21 cellular contexts compared by ENCODE assay signal in genomic region chr10:88095778-88096452, GRCh38.
A peak's percentile ranks its signal among the peaks of the same experiment; 100 is the strongest.
DNase-seq lines count a peak whose midpoint lies in the region; ATAC-seq and TF ChIP-seq lines count a peak whose summit lies in the region.
"Had no signal": no experiment of that assay in that cellular context is flagged by ENCODE, and none has a peak within 500 bp of the region (broad histone marks: within the 10 kb centered on the region; RNA-seq: fewer than 3 reads in every experiment).

No MANE protein-coding gene starts in this region.

- dilution Hi-C loops in IMR-90 (cut with HindIII; ENCODE audit: low sequenced_read_pairs, unreplicated experiment) = no loop called here

- no peak overlapping the region for H2AFZ ChIP-seq in IMR-90 (replicated peaks; ENCODE audit: low read length, poor library complexity)
- no peak overlapping the region for H2AFZ ChIP-seq in smooth muscle cell (ENCODE audit: low read depth)
- H2AFZ ChIP-seq: GM23248 had no signal

- TF ChIP-seq CTCF in IMR-90 (conservative IDR thresholded peaks at IDR 0.05; ENCODE audit: low read depth, low read length) (no peak), liver (IDR thresholded peaks at IDR 0.05; ENCODE audit: low read depth, low read length, missing input control) (no peak), smooth muscle cell (IDR thresholded peaks at IDR 0.05; ENCODE audit: borderline replicate concordance, insufficient read depth, poor library complexity, severe bottlenecking) (no peak), right atrium auricular region (IDR thresholded peaks at IDR 0.05) (no peak)

- no peak overlapping the region for H2BK5ac ChIP-seq in IMR-90 (ENCODE audit: low read depth, low read length, poor library complexity, severe bottlenecking)

- TF ChIP-seq RAD21 in IMR-90 (IDR thresholded peaks at IDR 0.05; ENCODE audit: low read length) = no peak
- TF ChIP-seq RAD21 in liver (IDR thresholded peaks at IDR 0.05) = peak; percentile 41 to 59

- POLR2A ChIA-PET in IMR-90 (lab: Charles Lee; ENCODE audit: unreplicated experiment) = no interaction called here

- no peak overlapping the region for H3K56ac ChIP-seq in IMR-90 (ENCODE audit: extremely low read depth, insufficient read depth, low read length)

- intact Hi-C loops in IMR-90 (cut with micrococcal nuclease) = loop anchor here (5.0 kb wide), 2 partner anchors 64 to 234 kb away; partner anchors contain the start of genes KLLN and PTEN

- peak overlapping the region; percentile 58; the same call in 1 of the 3 replicates for H2BK15ac ChIP-seq in IMR-90 (ENCODE audit: low read depth, low read length)

- TF ChIP-seq POLR2A in IMR-90 (IDR thresholded peaks at IDR 0.05; ENCODE audit: low read depth, low read length) = no peak

- H3K18ac ChIP-seq in IMR-90 (ENCODE audit: low read depth, low read length) = no peak overlapping the region

- 0 out of 2 replicates have a peak overlapping the region, but pooled peaks have one; percentile 12 for H2BK120ac ChIP-seq in IMR-90 (ENCODE audit: low read depth, low read length)

- no peaks in the 10 kb centered on the region for H3K79me1 ChIP-seq in IMR-90 (ENCODE audit: low read depth in 1 of 2, low read length in 2 of 2)

- H3K9me3 ChIP-seq in IMR-90 (ENCODE audit: control insufficient read depth, insufficient read depth, low read length) (no peaks in the 10 kb centered on the region), liver (ENCODE audit: control insufficient read depth in 4 of 4, low read length in 3 of 4) (no peaks in the 10 kb centered on the region), smooth muscle cell (replicated peaks; ENCODE audit: low read depth) (no peaks in the 10 kb centered on the region), right atrium auricular region (no peaks in the 10 kb centered on the region)
- H3K9me3 ChIP-seq: Caco-2, HAP-1 had no signal

- H3K79me2 ChIP-seq in smooth muscle cell (ENCODE audit: low read depth) = no peaks in the 10 kb centered on the region

- DNase-seq in IMR-90 (no peak), epithelial cell of prostate (ENCODE audit: low read depth, low spot score) (no peak), smooth muscle cell (lab: John Stamatoyannopoulos, UW; ENCODE audit: unreplicated experiment) (no peak), dermis blood vessel endothelial cell (no peak), right atrium auricular region (ENCODE audit: low spot score) (no peak)
- DNase-seq in stimulated activated CD4-positive, alpha-beta T cell treated with anti-CD3 and anti-CD28 coated beads, Interleukin-4, amount 100 ng/mL, for 4 hours = no peak
- DNase-seq: Caco-2; CD4-positive, alpha-beta T cell; DMS153; GF-D8; KG1; NCI-H1417; NCI-H187 treated with DMSO at 0.1 percent for 48 hours; NCI-H226; NCI-H524 treated with DMSO at 0.1 percent for 48 hours; PC-3; RPMI8226; SHP77 treated with DMSO at 0.1 percent for 48 hours had no signal

- H4K20me1 ChIP-seq in IMR-90 (ENCODE audit: insufficient read depth, low read length) (no peaks in the 10 kb centered on the region), smooth muscle cell (ENCODE audit: low read depth) (no peaks in the 10 kb centered on the region)

- peak overlapping the region; percentile 24; the same call in 1 of the 2 replicates for H2BK20ac ChIP-seq in IMR-90 (ENCODE audit: low read depth, low read length)

- H3K9ac ChIP-seq in IMR-90 (ENCODE audit: low read depth, low read length) (no peak overlapping the region), liver (ENCODE audit: low read depth in 1 of 2, low read length in 2 of 2) (peak overlapping the region in 1 of 2 donors; percentile 65), smooth muscle cell (ENCODE audit: low read depth) (no peak overlapping the region)
- H3K9ac ChIP-seq: GM23248 had no signal

- no peak overlapping the region for H2AK5ac ChIP-seq in IMR-90 (ENCODE audit: low read depth, low read length)

- no TSS peak for BruUV-seq in IMR-90 (replicated peaks; lab: Mats Ljungman, UMichigan)

- no peak overlapping the region for H4K8ac ChIP-seq in IMR-90 (ENCODE audit: low read depth in 2 of 2, low read length in 2 of 2)

- H3K4me1 ChIP-seq in IMR-90 (ENCODE audit: control insufficient read depth, insufficient read depth, low read length) (peaks cover 5% of the 10 kb centered on the region), liver (ENCODE audit: control insufficient read depth in 4 of 4, insufficient read depth in 4 of 4, low read length in 3 of 4) (peaks cover 2 to 27% (median 11%) of the 10 kb centered on the region in 4 donors), smooth muscle cell (ENCODE audit: low read depth) (no peaks in the 10 kb centered on the region), right atrium auricular region (peaks cover 0 to 13% of the 10 kb centered on the region in 2 donors)

- CTCF ChIA-PET in IMR-90 (lab: Yijun Ruan, JAX) = no interaction called here

- no peak overlapping the region for H4K91ac ChIP-seq in IMR-90 (ENCODE audit: insufficient read depth, low read depth, low read length)

- no CpG with 5 or more reads among the region's 9 CpGs for WGBS in IMR-90 (ENCODE audit: extremely low coverage in 2 of 2, insufficient read length in 1 of 2), 2 experiments
- WGBS in liver = 31% methylated on average over 9 of the region's 9 CpGs
- 53% methylated on average over 9 of the region's 9 CpGs for WGBS in smooth muscle cell (ENCODE audit: low lambda C conversion rate)

- no peak overlapping the region for H3K4ac ChIP-seq in IMR-90 (ENCODE audit: low read depth, low read length)

- no peak for ATAC-seq in IMR-90 (ENCODE audit: low read depth)
- ATAC-seq: PC-3 had no signal

- H3K23ac ChIP-seq in IMR-90 (ENCODE audit: low read depth, low read length) = no peak overlapping the region

- no peaks in the 10 kb centered on the region for H3K36me3 ChIP-seq in IMR-90 (ENCODE audit: control insufficient read depth, insufficient read depth, low read length)
- no peaks in the 10 kb centered on the region for H3K36me3 ChIP-seq in liver (ENCODE audit: control insufficient read depth in 4 of 4, insufficient read depth in 3 of 4, low read depth in 1 of 4, low read length in 3 of 4)
- H3K36me3 ChIP-seq in smooth muscle cell (ENCODE audit: low read depth) = no peaks in the 10 kb centered on the region
- no peaks in the 10 kb centered on the region for H3K36me3 ChIP-seq in right atrium auricular region
- H3K36me3 ChIP-seq: HAP-1 had no signal

- no peak overlapping the region for H3K27ac ChIP-seq in IMR-90 (ENCODE audit: insufficient read depth, low read length)
- H3K27ac ChIP-seq in epithelial cell of prostate = peak overlapping the region; percentile 48
- H3K27ac ChIP-seq in liver (ENCODE audit: low read depth in 1 of 2, low read length in 2 of 2) = peak overlapping the region; percentile 72 to 75
- H3K27ac ChIP-seq in smooth muscle cell (ENCODE audit: low read depth) = no peak overlapping the region
- no peak overlapping the region for H3K27ac ChIP-seq in right atrium auricular region
- H3K27ac ChIP-seq: GM23248 had no signal

- H3K4me2 ChIP-seq in IMR-90 (ENCODE audit: low read depth, low read length) = no peak overlapping the region
- peak overlapping the region; percentile 12 for H3K4me2 ChIP-seq in smooth muscle cell

- H3K4me3 ChIP-seq in IMR-90 (ENCODE audit: insufficient read depth, low read depth, low read length) = no peak overlapping the region
- no peak overlapping the region for H3K4me3 ChIP-seq in liver (ENCODE audit: low read depth in 1 of 3, low read length in 3 of 3)
- H3K4me3 ChIP-seq in smooth muscle cell = no peak overlapping the region
- no peak overlapping the region for H3K4me3 ChIP-seq in right atrium auricular region
- H3K4me3 ChIP-seq: GM23248, HAP-1 had no signal

- H3K27me3 ChIP-seq in IMR-90 (ENCODE audit: control insufficient read depth, insufficient read depth, low read length) = no peaks in the 10 kb centered on the region; the same call in 1 of the 2 replicates
- no peaks in the 10 kb centered on the region for H3K27me3 ChIP-seq in liver (ENCODE audit: control insufficient read depth in 4 of 4, insufficient read depth in 4 of 4, low read length in 3 of 4)
- peaks cover 22% of the 10 kb centered on the region for H3K27me3 ChIP-seq in smooth muscle cell (ENCODE audit: low read depth)
- H3K27me3 ChIP-seq in right atrium auricular region = no peaks in the 10 kb centered on the region

- H3K9me1 ChIP-seq in IMR-90 (ENCODE audit: insufficient read depth, low read length) = 0 out of 2 replicates have a peak, but pooled peaks cover 2% of the 10 kb centered on the region

- no peak overlapping the region for H4K5ac ChIP-seq in IMR-90 (ENCODE audit: low read depth, low read length)

- no peak overlapping the region for H2AK9ac ChIP-seq in IMR-90 (replicated peaks; ENCODE audit: low read depth, low read length, poor library complexity)

- H3K14ac ChIP-seq in IMR-90 (replicated peaks; ENCODE audit: low read depth, low read length) = no peak overlapping the region

- in situ Hi-C loops in IMR-90 (cut with MboI; ENCODE audit: low sequenced_read_pairs) = no loop called here

- peaks cover 6% of the 10 kb centered on the region for H3F3A ChIP-seq in smooth muscle cell (ENCODE audit: low read depth)

TF ChIP-seq in IMR-90, 13 proteins besides CTCF, POLR2A, EP300 and RAD21 (continues in another document):
- TF ChIP-seq USF2 (IDR thresholded peaks at IDR 0.05; ENCODE audit: low read depth, low read length) (no peak), CEBPB (IDR thresholded peaks at IDR 0.05; ENCODE audit: low read depth, low read length) (no peak), MAZ (IDR thresholded peaks at IDR 0.05; ENCODE audit: borderline replicate concordance, low read depth, low read length) (no peak), FOS (IDR thresholded peaks at IDR 0.05; ENCODE audit: low read depth, low read length) (no peak)

TF ChIP-seq in liver, 16 proteins besides CTCF, POLR2A, EP300 and RAD21 (continues in another document):
- TF ChIP-seq YY1 (IDR thresholded peaks at IDR 0.05) = peak; percentile 50
- TF ChIP-seq HNF4A (conservative IDR thresholded peaks at IDR 0.05) = peak; percentile 92

Comparison
In these comparisons a context has a peak if more than half of its experiments do, and no peak if none do; other contexts are left out.
1. H3K27ac ChIP-seq: peak in epithelial cell of prostate (single experiment) and liver (2 of 2); none in IMR-90 (single experiment), smooth muscle cell (single experiment) and right atrium auricular region (0 of 2).